In the genomic region with DNA sequence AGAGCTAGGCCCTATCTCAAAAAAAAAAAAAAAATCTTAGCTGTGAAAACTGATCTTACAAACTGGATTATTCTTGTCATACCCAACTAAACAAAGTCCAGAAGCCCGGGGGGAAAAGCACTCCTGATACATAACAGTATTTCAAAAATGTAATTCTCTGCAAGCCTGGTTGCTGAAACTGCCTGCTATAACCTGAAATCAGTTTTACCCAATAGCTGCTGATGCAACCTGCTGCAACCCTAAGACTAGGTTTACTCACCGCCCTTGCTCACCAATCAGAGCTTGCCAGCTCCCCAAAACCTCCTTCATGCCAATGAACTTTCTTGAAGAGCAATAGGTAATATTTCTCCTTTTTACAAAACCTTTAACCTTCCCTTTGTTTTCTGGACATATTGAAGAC, we compare ENCODE assay signal across 20 cellular contexts. TPM values are rescaled to one million over a fixed set of nuclear protein-coding genes. Genes with fewer than 3 reads are reported as not detected.
DNase-seq lines count a peak whose midpoint lies in the region; ATAC-seq, FAIRE-seq and TF ChIP-seq lines count a peak whose summit lies in the region.
"Had no signal": no experiment of that assay in that cellular context is flagged by ENCODE, and none has a peak within 500 bp of the region (broad histone marks: within the 10 kb centered on the region; RNA-seq: fewer than 3 reads in every experiment).

No MANE protein-coding gene starts in this region.

- H3K27me3 Mint-ChIP-seq in activated CD8-positive, alpha-beta T cell treated with anti-CD3 and anti-CD28 coated beads for 36 hours = peaks cover 32% of the 10 kb centered on the region
- peaks cover 23% of the 10 kb centered on the region for H3K27me3 Mint-ChIP-seq in activated CD8-positive, alpha-beta T cell treated with anti-CD3 and anti-CD28 coated beads, Interleukin-2, amount 10 ng/mL, durations not matched to agents 7 days and 5 days (ENCODE audit: low read depth)

- peak; percentile 58 for DNase-seq in activated CD8-positive, alpha-beta T cell treated with anti-CD3 and anti-CD28 coated beads for 36 hours
- no peak for DNase-seq in activated CD8-positive, alpha-beta T cell treated with anti-CD3 and anti-CD28 coated beads, Interleukin-2, amount 10 ng/mL, durations not matched to agents 7 days and 5 days
- DNase-seq in OCI-M1 (lab: John Stamatoyannopoulos, UW) (peak; percentile 97), bronchial epithelial cell (ENCODE audit: low read depth) (peak; percentile 31), trophoblast cell (peak; percentile 64 to 66), NCI-H1092 treated with DMSO at 0.1 percent for 48 hours (lab: John Stamatoyannopoulos, UW) (no peak), gastrocnemius medialis (no peak), NCI-H2227 treated with DMSO at 0.1 percent for 48 hours (lab: John Stamatoyannopoulos, UW) (no peak)
- DNase-seq: activated CD4-positive, alpha-beta T cell treated with anti-CD3 and anti-CD28 coated beads, Interleukin-2, amount 50 U/mL, for 48 hours; adrenal gland; cerebellar nuclear complex; DMS153; NCI-H146; nephron progenitor cell; NK-92 treated with Interleukin-12 subunit alpha and Interleukin-12 subunit beta, amount 100 ng/mL, for 24 hours; psoas muscle had no signal

- no peak overlapping the region for H3K23ac ChIP-seq in trophoblast cell (ENCODE audit: low read length)

- no peak overlapping the region for H4K91ac ChIP-seq in trophoblast cell (ENCODE audit: low read depth, low read length)

- H3K27ac ChIP-seq in trophoblast cell (ENCODE audit: low read depth, low read length) = no peak overlapping the region
- H3K27ac ChIP-seq in gastrocnemius medialis = no peak overlapping the region
- H3K27ac ChIP-seq: adrenal gland; BLaER1 treated with 17β-estradiol and CSF1 and Interleukin-3, amounts not matched to agents 10 nM and 100 nM; foreskin keratinocyte; psoas muscle had no signal

- no peak overlapping the region for H3K4me3 Mint-ChIP-seq in activated CD8-positive, alpha-beta T cell treated with anti-CD3 and anti-CD28 coated beads for 36 hours
- no peak overlapping the region for H3K4me3 Mint-ChIP-seq in activated CD8-positive, alpha-beta T cell treated with anti-CD3 and anti-CD28 coated beads, Interleukin-2, amount 10 ng/mL, durations not matched to agents 7 days and 5 days
- H3K4me3 Mint-ChIP-seq: mesothelial cell of epicardium, nephron progenitor cell had no signal

- H3K4me2 ChIP-seq in trophoblast cell (ENCODE audit: low read length) = no peak overlapping the region
- H3K4me2 ChIP-seq: BLaER1 treated with 17β-estradiol and CSF1 and Interleukin-3, amounts not matched to agents 10 nM and 100 nM had no signal

- H3K36me3 Mint-ChIP-seq in activated CD8-positive, alpha-beta T cell treated with anti-CD3 and anti-CD28 coated beads for 36 hours (ENCODE audit: low read depth) = no peaks in the 10 kb centered on the region
- H3K36me3 Mint-ChIP-seq in activated CD8-positive, alpha-beta T cell treated with anti-CD3 and anti-CD28 coated beads, Interleukin-2, amount 10 ng/mL, durations not matched to agents 7 days and 5 days (ENCODE audit: low read depth) = no peaks in the 10 kb centered on the region

- POLR2A ChIA-PET in activated CD8-positive, alpha-beta T cell treated with anti-CD3 and anti-CD28 coated beads for 36 hours (lab: Charles Lee) = no interaction called here
- POLR2A ChIA-PET in activated CD8-positive, alpha-beta T cell treated with anti-CD3 and anti-CD28 coated beads, Interleukin-2, amount 10 ng/mL, durations not matched to agents 7 days and 5 days (lab: Charles Lee) = no interaction called here

- CTCF ChIA-PET in activated CD8-positive, alpha-beta T cell treated with anti-CD3 and anti-CD28 coated beads for 36 hours (lab: Charles Lee) = no interaction called here
- CTCF ChIA-PET in activated CD8-positive, alpha-beta T cell treated with anti-CD3 and anti-CD28 coated beads, Interleukin-2, amount 10 ng/mL, durations not matched to agents 7 days and 5 days (lab: Charles Lee) = no interaction called here

- no peak overlapping the region for H3K14ac ChIP-seq in trophoblast cell (ENCODE audit: low read length)

- TF ChIP-seq CTCF in activated CD8-positive, alpha-beta T cell treated with anti-CD3 and anti-CD28 coated beads for 36 hours (IDR thresholded peaks at IDR 0.05) = no peak
- TF ChIP-seq CTCF in bronchial epithelial cell (IDR thresholded peaks at IDR 0.05; ENCODE audit: insufficient read depth, low read length, severe bottlenecking) (no peak), gastrocnemius medialis (IDR thresholded peaks at IDR 0.05 in 4 of 5, conservative IDR thresholded peaks at IDR 0.05 in 1 of 5) (no peak)

- no peak for FAIRE-seq in bronchial epithelial cell (lab: Jason Lieb, UNC)

- H3K9me3 ChIP-seq in trophoblast cell (ENCODE audit: insufficient read depth, low read depth, low read length) (no peaks in the 10 kb centered on the region), gastrocnemius medialis (no peaks in the 10 kb centered on the region)
- H3K9me3 ChIP-seq: adrenal gland, psoas muscle had no signal

- no peak for TF ChIP-seq POLR2A in gastrocnemius medialis (IDR thresholded peaks at IDR 0.05)

- no peak overlapping the region for H3K4me3 ChIP-seq in bronchial epithelial cell (ENCODE audit: low read depth, low read length)
- no peak overlapping the region for H3K4me3 ChIP-seq in trophoblast cell (ENCODE audit: low read depth, low read length)
- no peak overlapping the region for H3K4me3 ChIP-seq in gastrocnemius medialis
- H3K4me3 ChIP-seq: adrenal gland; BLaER1 treated with 17β-estradiol and CSF1 and Interleukin-3, amounts not matched to agents 10 nM and 100 nM; psoas muscle had no signal

- WGBS in trophoblast cell (ENCODE audit: extremely low coverage, insufficient coverage, insufficient read length) = no CpG with 5 or more reads among the region's 2 CpGs

- in situ Hi-C loops in gastrocnemius medialis (cut with MboI; ENCODE audit: low sequenced_read_pairs in 4 of 4) = loop anchor here in 2 of 4 donors (10.0 to 25.0 kb wide), 2 partner anchors 196 to 203 kb away; no protein-coding TSS in a partner anchor

- H3K9ac ChIP-seq in trophoblast cell (ENCODE audit: low read length) = no peak overlapping the region
- H3K9ac ChIP-seq: BLaER1 treated with 17β-estradiol and CSF1 and Interleukin-3, amounts not matched to agents 10 nM and 100 nM had no signal

- no peak for ATAC-seq in activated CD8-positive, alpha-beta T cell treated with anti-CD3 and anti-CD28 coated beads for 36 hours
- ATAC-seq in activated CD8-positive, alpha-beta T cell treated with anti-CD3 and anti-CD28 coated beads, Interleukin-2, amount 10 ng/mL, durations not matched to agents 7 days and 5 days = no peak
- no peak for ATAC-seq in gastrocnemius medialis
- ATAC-seq: foreskin keratinocyte, psoas muscle had no signal

- intact Hi-C loops in activated CD8-positive, alpha-beta T cell treated with anti-CD3 and anti-CD28 coated beads for 36 hours (cut with micrococcal nuclease) = no loop called here
- intact Hi-C loops in gastrocnemius medialis (cut with DNase I; ENCODE audit: low total_unique reads) = no loop called here

- no peaks in the 10 kb centered on the region for H3K79me2 ChIP-seq in trophoblast cell (ENCODE audit: control insufficient read depth, insufficient read depth, low read length, poor library complexity)

- H2AFZ ChIP-seq in trophoblast cell (ENCODE audit: insufficient read depth, low read length, poor library complexity) = no peak overlapping the region

- no peaks in the 10 kb centered on the region for H3K9me3 Mint-ChIP-seq in activated CD8-positive, alpha-beta T cell treated with anti-CD3 and anti-CD28 coated beads for 36 hours
- no peaks in the 10 kb centered on the region for H3K9me3 Mint-ChIP-seq in activated CD8-positive, alpha-beta T cell treated with anti-CD3 and anti-CD28 coated beads, Interleukin-2, amount 10 ng/mL, durations not matched to agents 7 days and 5 days (ENCODE audit: insufficient read depth)

- H2BK12ac ChIP-seq in trophoblast cell (ENCODE audit: low read length) = no peak overlapping the region

- H4K12ac ChIP-seq in trophoblast cell (ENCODE audit: low read depth, low read length) = no peak overlapping the region

- no peak overlapping the region for H4K8ac ChIP-seq in trophoblast cell (ENCODE audit: low read depth, low read length)

- H3K27ac Mint-ChIP-seq in activated CD8-positive, alpha-beta T cell treated with anti-CD3 and anti-CD28 coated beads for 36 hours = peak overlapping the region; percentile 21
- H3K27ac Mint-ChIP-seq in activated CD8-positive, alpha-beta T cell treated with anti-CD3 and anti-CD28 coated beads, Interleukin-2, amount 10 ng/mL, durations not matched to agents 7 days and 5 days = no peak overlapping the region
- H3K27ac Mint-ChIP-seq: mesothelial cell of epicardium, nephron progenitor cell had no signal

- H2BK5ac ChIP-seq in trophoblast cell (ENCODE audit: low read depth, low read length, poor library complexity) = no peak overlapping the region

- H2BK120ac ChIP-seq in trophoblast cell (ENCODE audit: insufficient read depth, low read length, poor library complexity) = no peak overlapping the region

- H3K27me3 ChIP-seq in bronchial epithelial cell (ENCODE audit: control insufficient read depth, insufficient read depth, low read length) (peaks cover 2% of the 10 kb centered on the region), trophoblast cell (ENCODE audit: insufficient read depth, low read length) (no peaks in the 10 kb centered on the region), gastrocnemius medialis (peaks cover 0 to 13% (median 8%) of the 10 kb centered on the region in 3 donors)

- H3K79me1 ChIP-seq in trophoblast cell (ENCODE audit: low read length) = no peaks in the 10 kb centered on the region

- H3K4ac ChIP-seq in trophoblast cell (ENCODE audit: low read depth, low read length) = no peak overlapping the region

- H3K36me3 ChIP-seq in bronchial epithelial cell (ENCODE audit: control insufficient read depth, insufficient read depth, low read length) = no peaks in the 10 kb centered on the region
- H3K36me3 ChIP-seq in trophoblast cell (ENCODE audit: control insufficient read depth in 1 of 2, insufficient read depth in 2 of 2, low read length in 2 of 2) = no peaks in the 10 kb centered on the region
- no peaks in the 10 kb centered on the region for H3K36me3 ChIP-seq in gastrocnemius medialis
- H3K36me3 ChIP-seq: adrenal gland; BLaER1 treated with 17β-estradiol and CSF1 and Interleukin-3, amounts not matched to agents 10 nM and 100 nM had no signal

- H3K4me1 ChIP-seq in trophoblast cell (ENCODE audit: control insufficient read depth in 1 of 2, insufficient read depth in 2 of 2, low read length in 2 of 2) = no peaks in the 10 kb centered on the region
- H3K4me1 ChIP-seq in gastrocnemius medialis = no peaks in the 10 kb centered on the region
- H3K4me1 ChIP-seq: adrenal gland; BLaER1 treated with 17β-estradiol and CSF1 and Interleukin-3, amounts not matched to agents 10 nM and 100 nM; psoas muscle had no signal

- no peak overlapping the region for H3K18ac ChIP-seq in trophoblast cell (ENCODE audit: low read length)

- no peak overlapping the region for H2AK5ac ChIP-seq in trophoblast cell (ENCODE audit: low read length)

- peaks cover 7% of the 10 kb centered on the region for H3K4me1 Mint-ChIP-seq in activated CD8-positive, alpha-beta T cell treated with anti-CD3 and anti-CD28 coated beads for 36 hours (ENCODE audit: low read depth)
- peaks cover 3% of the 10 kb centered on the region for H3K4me1 Mint-ChIP-seq in activated CD8-positive, alpha-beta T cell treated with anti-CD3 and anti-CD28 coated beads, Interleukin-2, amount 10 ng/mL, durations not matched to agents 7 days and 5 days (ENCODE audit: low read depth)

RNA-seq across cellular contexts. Expression of a gene that starts 12.4 kb away (rescaled TPM):
- total RNA-seq in activated CD8-positive, alpha-beta T cell treated with anti-CD3 and anti-CD28 coated beads for 36 hours = not detected
- not detected for total RNA-seq in activated CD8-positive, alpha-beta T cell treated with anti-CD3 and anti-CD28 coated beads, Interleukin-2, amount 10 ng/mL, durations not matched to agents 7 days and 5 days
- total RNA-seq in bronchial epithelial cell (under 0.01 TPM in 1 of 2 replicates, not detected in the other), gastrocnemius medialis (not detected)
- polyA plus RNA-seq in trophoblast cell (2013) = 0.03 and 0.05 TPM in 2 replicates
- total RNA-seq: A172, adrenal gland, mesothelial cell of epicardium, psoas muscle had no signal
- polyA plus RNA-seq: adrenal gland, psoas muscle had no signal

RNA-seq across cellular contexts. Expression of a gene that starts 16.3 kb away (rescaled TPM):
- total RNA-seq in activated CD8-positive, alpha-beta T cell treated with anti-CD3 and anti-CD28 coated beads for 36 hours = 10 to 100 TPM; 14.9 to 15.9 TPM
- total RNA-seq in activated CD8-positive, alpha-beta T cell treated with anti-CD3 and anti-CD28 coated beads, Interleukin-2, amount 10 ng/mL, durations not matched to agents 7 days and 5 days = 10 to 100 TPM; 21.0 to 23.0 TPM
- total RNA-seq in bronchial epithelial cell = 18.2 and 22.7 TPM in 2 replicates
- 10.1 and 10.8 TPM in 2 replicates for polyA plus RNA-seq in trophoblast cell (2013)
- 10 to 100 TPM in 2 of 4 donors, 1 to 10 TPM in 2; 9.5 to 18.2 (median 13.3) TPM for total RNA-seq in gastrocnemius medialis

RNA-seq across cellular contexts. Expression of a gene that starts 50.5 kb away (rescaled TPM):
- total RNA-seq in activated CD8-positive, alpha-beta T cell treated with anti-CD3 and anti-CD28 coated beads for 36 hours = 1 to 10 TPM; 2.8 to 3.3 TPM
- total RNA-seq in activated CD8-positive, alpha-beta T cell treated with anti-CD3 and anti-CD28 coated beads, Interleukin-2, amount 10 ng/mL, durations not matched to agents 7 days and 5 days = under 1 TPM in 1 of 2 experiments, not detected in 1; 0.68 TPM
- 83.8 and 198 TPM in 2 replicates for total RNA-seq in bronchial epithelial cell
- 14.3 and 16.7 TPM in 2 replicates for polyA plus RNA-seq in trophoblast cell (2013)
- total RNA-seq in gastrocnemius medialis = 1 to 10 TPM; 1.3 to 4.6 (median 3.2) TPM

Comparison
In these comparisons a context has a peak if more than half of its experiments do, and no peak if none do; other contexts are left out.
1. DNase-seq: peak in activated CD8-positive, alpha-beta T cell treated with anti-CD3 and anti-CD28 coated beads for 36 hours (single experiment), OCI-M1 (single experiment), bronchial epithelial cell (single experiment) and trophoblast cell (2 of 2); none in activated CD8-positive, alpha-beta T cell treated with anti-CD3 and anti-CD28 coated beads, Interleukin-2, amount 10 ng/mL, durations not matched to agents 7 days and 5 days (single experiment), NCI-H1092 treated with DMSO at 0.1 percent for 48 hours (single experiment), gastrocnemius medialis (0 of 2) and NCI-H2227 treated with DMSO at 0.1 percent for 48 hours (single experiment).
2. RNA of a gene that starts 50.5 kb away (total RNA-seq): 83.8 to 198 TPM in bronchial epithelial cell; 1.3 to 4.6 TPM in gastrocnemius medialis, 2.8 to 3.3 TPM in activated CD8-positive, alpha-beta T cell treated with anti-CD3 and anti-CD28 coated beads for 36 hours and 0.68 TPM in activated CD8-positive, alpha-beta T cell treated with anti-CD3 and anti-CD28 coated beads, Interleukin-2, amount 10 ng/mL, durations not matched to agents 7 days and 5 days; every median in the first group is over 10 times any median in the second.